ENCODE assay signal across 14 cellular contexts in the genomic region with DNA sequence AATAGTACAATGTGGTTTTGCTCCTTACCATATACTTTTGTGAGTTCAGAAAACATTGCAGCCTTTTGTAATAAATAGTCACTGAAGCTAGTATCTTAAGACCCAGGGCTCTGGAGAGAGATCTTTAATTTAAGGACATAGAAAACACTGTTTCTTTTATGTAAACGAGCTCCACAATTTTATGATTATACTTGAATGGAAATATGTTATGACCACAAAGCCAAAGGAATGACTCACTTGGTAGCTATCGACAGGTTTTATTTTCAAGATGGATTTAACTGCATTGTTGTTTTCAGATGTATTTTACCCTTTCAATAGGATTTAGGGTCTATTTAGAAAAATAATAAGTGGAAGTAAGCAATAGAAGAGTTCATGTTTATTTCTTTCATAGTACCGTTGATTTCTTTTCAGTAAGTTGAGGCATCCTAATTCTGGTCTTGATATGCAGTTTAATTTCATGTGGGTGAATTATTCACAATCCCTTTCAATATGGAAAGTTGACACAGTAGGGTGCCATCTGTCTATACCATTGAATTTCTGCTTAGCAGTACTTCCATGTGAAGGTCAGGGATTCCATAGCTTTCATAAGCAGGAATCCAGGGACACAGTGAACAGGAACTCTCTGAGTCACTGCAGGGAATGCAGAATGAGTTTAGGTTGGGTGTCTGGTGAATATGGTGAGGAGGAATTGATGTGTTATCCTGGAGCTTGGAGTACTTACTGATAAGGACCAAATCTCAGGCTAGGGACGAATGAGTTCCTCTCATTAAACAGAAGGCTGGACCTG.
DNase-seq lines count a peak whose midpoint lies in the region; ATAC-seq, FAIRE-seq and TF ChIP-seq lines count a peak whose summit lies in the region.
"Had no signal": no experiment of that assay in that cellular context is flagged by ENCODE, and none has a peak within 500 bp of the region (broad histone marks: within the 10 kb centered on the region; RNA-seq: fewer than 3 reads in every experiment).

No MANE protein-coding gene starts in this region.

- WGBS in mammary epithelial cell (ENCODE audit: low coverage, missing lambda C conversion rate) = 50% methylated on average over 4 of the region's 4 CpGs
- 69% methylated on average over 4 of the region's 4 CpGs for WGBS in right cardiac atrium

- peaks cover 7% of the 10 kb centered on the region for H3K9me3 Mint-ChIP-seq in activated CD4-positive, alpha-beta T cell treated with anti-CD3 and anti-CD28 coated beads, Interleukin-2, amount 10 ng/mL, durations not matched to agents 24 days and 14 days
- H3K9me3 Mint-ChIP-seq: brain had no signal

- DNase-seq in activated CD4-positive, alpha-beta T cell treated with anti-CD3 and anti-CD28 coated beads, Interleukin-2, amount 10 ng/mL, durations not matched to agents 24 days and 14 days = no peak
- no peak for DNase-seq in activated CD4-positive, alpha-beta T cell treated with anti-CD3 and anti-CD28 coated beads for 1 hour
- DNase-seq in mammary epithelial cell (peak; percentile 55), right cardiac atrium (no peak), GM19239 (ENCODE audit: insufficient read length, low spot score) (no peak)
- DNase-seq in stimulated activated naive CD8-positive, alpha-beta T cell treated with anti-CD3 and anti-CD28 coated beads, Interleukin-15, Interleukin-2, amounts not matched to agents 100 U/mL and 50 U/mL, for 24 hours = no peak
- DNase-seq: MG63, NCI-H510A treated with DMSO at 0.1 percent for 48 hours, stomach, T-helper 1 cell had no signal

- intact Hi-C loops in activated CD4-positive, alpha-beta T cell treated with anti-CD3 and anti-CD28 coated beads, Interleukin-2, amount 10 ng/mL, durations not matched to agents 24 days and 14 days (cut with micrococcal nuclease) = loop anchor here (1.0 to 10.0 kb wide), 3 partner anchors 35 to 1336 kb away; no protein-coding TSS in a partner anchor
- intact Hi-C loops in mammary epithelial cell (cut with micrococcal nuclease) = loop anchor here (2.0 kb wide), 1 partner anchor 28 kb away; no protein-coding TSS in a partner anchor
- intact Hi-C loops in right cardiac atrium (cut with DNase I) = no loop called here

- no peaks in the 10 kb centered on the region for H3K36me3 ChIP-seq in mammary epithelial cell (ENCODE audit: insufficient read depth, low read length)
- H3K36me3 ChIP-seq: MG63, stomach had no signal

- peak overlapping the region; percentile 65 for H3K4me2 ChIP-seq in mammary epithelial cell (ENCODE audit: insufficient read depth, low read depth, low read length)

- no peak for TF ChIP-seq CTCF in mammary epithelial cell (conservative IDR thresholded peaks at IDR 0.05 in 1 of 2, IDR thresholded peaks at IDR 0.05 in 1 of 2; ENCODE audit: extremely low read depth in 1 of 2, insufficient read depth in 1 of 2, low read depth in 1 of 2, low read length in 2 of 2)

- peak overlapping the region; percentile 54 for H3K27ac Mint-ChIP-seq in activated CD4-positive, alpha-beta T cell treated with anti-CD3 and anti-CD28 coated beads, Interleukin-2, amount 10 ng/mL, durations not matched to agents 24 days and 14 days

- no peak overlapping the region for H2AFZ ChIP-seq in mammary epithelial cell (ENCODE audit: low read depth, low read length)

- H3K4me1 ChIP-seq in mammary epithelial cell (ENCODE audit: insufficient read depth, low read length) (peaks cover 31% of the 10 kb centered on the region), right cardiac atrium (ENCODE audit: control insufficient read depth, insufficient read depth, low read length) (peaks cover 17% of the 10 kb centered on the region)

- no peaks in the 10 kb centered on the region for H3K27me3 Mint-ChIP-seq in activated CD4-positive, alpha-beta T cell treated with anti-CD3 and anti-CD28 coated beads, Interleukin-2, amount 10 ng/mL, durations not matched to agents 24 days and 14 days
- H3K27me3 Mint-ChIP-seq: brain had no signal

- peaks cover 8% of the 10 kb centered on the region for H3K36me3 Mint-ChIP-seq in activated CD4-positive, alpha-beta T cell treated with anti-CD3 and anti-CD28 coated beads, Interleukin-2, amount 10 ng/mL, durations not matched to agents 24 days and 14 days (ENCODE audit: low read depth)
- H3K36me3 Mint-ChIP-seq: brain had no signal

- H3K79me2 ChIP-seq in mammary epithelial cell (ENCODE audit: insufficient read depth, low read length) = peaks cover 98% of the 10 kb centered on the region

- in situ Hi-C loops in mammary epithelial cell (cut with MboI; ENCODE audit: low sequenced_read_pairs in 2 of 2) = no loop called here

- no peaks in the 10 kb centered on the region for H3K9me3 ChIP-seq in mammary epithelial cell (replicated peaks; ENCODE audit: insufficient read depth, low read length)
- no peaks in the 10 kb centered on the region for H3K9me3 ChIP-seq in right cardiac atrium (ENCODE audit: control insufficient read depth, low read length)
- H3K9me3 ChIP-seq: MG63, stomach had no signal

- peak overlapping the region; percentile 22 for H3K9ac ChIP-seq in mammary epithelial cell (ENCODE audit: insufficient read depth, low read length)

- peak overlapping the region; percentile 63 for H3K27ac ChIP-seq in mammary epithelial cell (ENCODE audit: insufficient read depth, low read depth, low read length)
- H3K27ac ChIP-seq in right cardiac atrium (ENCODE audit: low read length) = peak overlapping the region; percentile 48
- H3K27ac ChIP-seq: stomach had no signal

- H3K4me3 ChIP-seq in mammary epithelial cell (replicated peaks in 1 of 3; ENCODE audit: insufficient read depth in 1 of 3, low read depth in 2 of 3, low read length in 3 of 3) = no peak overlapping the region
- H3K4me3 ChIP-seq in right cardiac atrium (ENCODE audit: low read length) = no peak overlapping the region
- H3K4me3 ChIP-seq: MG63, stomach had no signal

- peaks cover 30% of the 10 kb centered on the region for H3K4me1 Mint-ChIP-seq in activated CD4-positive, alpha-beta T cell treated with anti-CD3 and anti-CD28 coated beads, Interleukin-2, amount 10 ng/mL, durations not matched to agents 24 days and 14 days

- FAIRE-seq in GM19239 (lab: Jason Lieb, UNC) = no peak
- FAIRE-seq: A204.1 had no signal

- no TSS peak for BruUV-seq in mammary epithelial cell (replicated peaks; lab: Mats Ljungman, UMichigan)

- dilution Hi-C loops in mammary epithelial cell (cut with HindIII; ENCODE audit: low sequenced_read_pairs) = no loop called here

- H4K20me1 ChIP-seq in mammary epithelial cell (ENCODE audit: insufficient read depth, low read length) = no peaks in the 10 kb centered on the region

- ATAC-seq in right cardiac atrium = peak; percentile 69 to 72
- ATAC-seq in stimulated activated naive CD8-positive, alpha-beta T cell treated with anti-CD3 and anti-CD28 coated beads, Interleukin-15, Interleukin-2, amounts not matched to agents 100 U/mL and 50 U/mL, for 24 hours = peak; percentile 57
- ATAC-seq in HG02571 (IDR thresholded peaks at IDR 0.05; ENCODE audit: unreplicated experiment) = no peak
- ATAC-seq in HG03175 (IDR thresholded peaks at IDR 0.05; ENCODE audit: unreplicated experiment) = no peak

- no peak overlapping the region for H3K4me3 Mint-ChIP-seq in activated CD4-positive, alpha-beta T cell treated with anti-CD3 and anti-CD28 coated beads, Interleukin-2, amount 10 ng/mL, durations not matched to agents 24 days and 14 days
- H3K4me3 Mint-ChIP-seq: brain had no signal

- no peaks in the 10 kb centered on the region for H3K27me3 ChIP-seq in mammary epithelial cell (ENCODE audit: insufficient read depth, low read length)
- no peaks in the 10 kb centered on the region for H3K27me3 ChIP-seq in right cardiac atrium (ENCODE audit: control insufficient read depth, insufficient read depth)
- H3K27me3 ChIP-seq: MG63, stomach had no signal

- CTCF ChIA-PET in mammary epithelial cell (lab: Charles Lee; ENCODE audit: low non-redundant PET) = interaction anchor here (0.6 to 0.7 kb wide), 2 partner anchors 11 to 12 kb away, joined by 5 to 6 read pairs; no protein-coding TSS in a partner anchor

Comparison
In these comparisons a context has a peak if more than half of its experiments do, and no peak if none do; other contexts are left out.
1. ATAC-seq: peak in right cardiac atrium (2 of 2) and stimulated activated naive CD8-positive, alpha-beta T cell treated with anti-CD3 and anti-CD28 coated beads, Interleukin-15, Interleukin-2, amounts not matched to agents 100 U/mL and 50 U/mL, for 24 hours (single experiment); none in HG02571 (single experiment) and HG03175 (single experiment).
2. intact Hi-C loops: an anchor here in activated CD4-positive, alpha-beta T cell treated with anti-CD3 and anti-CD28 coated beads, Interleukin-2, amount 10 ng/mL, durations not matched to agents 24 days and 14 days (1.0 to 10.0 kb wide) and mammary epithelial cell (2.0 kb wide); none called in right cardiac atrium.